17 cellular contexts compared by ENCODE assay signal in the genomic region with DNA sequence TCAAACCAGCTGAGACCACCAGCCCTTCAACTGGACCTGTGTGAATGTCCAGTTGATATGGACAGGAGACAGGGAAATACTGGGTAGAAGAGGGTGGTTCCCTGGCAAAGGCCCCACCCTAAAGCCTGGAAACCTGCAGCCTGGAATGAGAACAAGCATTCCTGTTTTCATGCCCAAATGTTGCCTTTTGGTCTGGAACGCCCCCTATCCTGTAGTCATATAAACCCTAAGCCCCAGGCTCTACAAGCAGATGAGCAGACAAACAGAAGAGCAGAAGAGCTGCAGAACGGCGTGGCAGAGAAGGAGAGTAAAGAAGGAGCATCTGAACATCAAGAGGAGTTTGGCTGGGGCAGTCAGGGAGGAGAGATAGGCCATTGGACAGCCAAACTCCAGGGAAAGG. TPM values are rescaled to one million over a fixed set of nuclear protein-coding genes. Genes with fewer than 3 reads are reported as not detected.
DNase-seq lines count a peak whose midpoint lies in the region; ATAC-seq and TF ChIP-seq lines count a peak whose summit lies in the region.
"Had no signal": no experiment of that assay in that cellular context is flagged by ENCODE, and none has a peak within 500 bp of the region (broad histone marks: within the 10 kb centered on the region; RNA-seq: fewer than 3 reads in every experiment).

No MANE protein-coding gene starts in this region.

- H3K4me3 ChIP-seq in Karpas-422 (ENCODE audit: low read length) (peak overlapping the region; percentile 35; the same call in 1 of the 2 replicates), sigmoid colon (no peak overlapping the region)

- H3K9me3 Mint-ChIP-seq in activated CD4-positive, alpha-beta memory T cell treated with anti-CD3 and anti-CD28 coated beads, Interleukin-2, amount 10 ng/mL, durations not matched to agents 7 days and 5 days = no peaks in the 10 kb centered on the region
- H3K9me3 Mint-ChIP-seq in activated CD4-positive, alpha-beta memory T cell treated with anti-CD3 and anti-CD28 coated beads for 36 hours = no peaks in the 10 kb centered on the region
- no peaks in the 10 kb centered on the region for H3K9me3 Mint-ChIP-seq in activated T-helper 2 cell treated with anti-CD3 and anti-CD28 coated beads, Interferon-gamma antibody, Interleukin-2, Interleukin-4, amounts not matched to agents 10 μg/mL and 5 μg/mL and 100 μg/mL, durations not matched to agents 14 hours and 24 hours and 36 hours
- H3K9me3 Mint-ChIP-seq: activated naive CD4-positive, alpha-beta T cell treated with anti-CD3 and anti-CD28 coated beads for 36 hours had no signal

- no peak for DNase-seq in activated CD4-positive, alpha-beta memory T cell treated with anti-CD3 and anti-CD28 coated beads, Interleukin-2, amount 10 ng/mL, durations not matched to agents 7 days and 5 days
- no peak for DNase-seq in activated CD4-positive, alpha-beta memory T cell treated with anti-CD3 and anti-CD28 coated beads for 36 hours
- DNase-seq in Karpas-422 (peak; percentile 71), sigmoid colon (no peak), substantia nigra (lab: John Stamatoyannopoulos, UW) (no peak)
- no peak for DNase-seq in activated T-helper 2 cell treated with anti-CD3 and anti-CD28 coated beads, Interferon-gamma antibody, Interleukin-2, Interleukin-4, amounts not matched to agents 10 μg/mL and 5 μg/mL and 100 μg/mL, durations not matched to agents 14 hours and 24 hours and 36 hours (ENCODE audit: low spot score)
- DNase-seq in activated CD8-positive, alpha-beta memory T cell treated with anti-CD3 and anti-CD28 coated beads for 24 hours = no peak
- DNase-seq: activated CD4-positive, alpha-beta T cell treated with anti-CD3 and anti-CD28 coated beads for 48 hours; activated naive CD4-positive, alpha-beta T cell treated with anti-CD3 and anti-CD28 coated beads for 36 hours; cerebellar nuclear complex; effector CD8-positive, alpha-beta T cell; left ventricle myocardium superior; NCI-H1930; NCI-H345; stimulated activated CD4-positive, alpha-beta T cell treated with anti-CD3 and anti-CD28 coated beads, Interleukin-2, amount 100 ng/mL, for 48 hours had no signal

- WGBS in sigmoid colon, 2 donors = 87 to 92% methylated on average over 3 of the region's 3 CpGs

- peaks cover 5% of the 10 kb centered on the region for H3K36me3 Mint-ChIP-seq in activated CD4-positive, alpha-beta memory T cell treated with anti-CD3 and anti-CD28 coated beads, Interleukin-2, amount 10 ng/mL, durations not matched to agents 7 days and 5 days (ENCODE audit: low read depth)
- H3K36me3 Mint-ChIP-seq in activated CD4-positive, alpha-beta memory T cell treated with anti-CD3 and anti-CD28 coated beads for 36 hours = no peaks in the 10 kb centered on the region
- H3K36me3 Mint-ChIP-seq in activated T-helper 2 cell treated with anti-CD3 and anti-CD28 coated beads, Interferon-gamma antibody, Interleukin-2, Interleukin-4, amounts not matched to agents 10 μg/mL and 5 μg/mL and 100 μg/mL, durations not matched to agents 14 hours and 24 hours and 36 hours (ENCODE audit: low read depth) = peaks cover 9% of the 10 kb centered on the region

- H3K9me2 ChIP-seq in Karpas-422 (replicated peaks; ENCODE audit: insufficient read depth, low read length) = no peaks in the 10 kb centered on the region

- no peak for ATAC-seq in GM21529 (IDR thresholded peaks at IDR 0.05; ENCODE audit: unreplicated experiment)
- ATAC-seq: left ventricle myocardium superior had no signal

- CTCF ChIA-PET in activated CD4-positive, alpha-beta memory T cell treated with anti-CD3 and anti-CD28 coated beads, Interleukin-2, amount 10 ng/mL, durations not matched to agents 7 days and 5 days (lab: Charles Lee) = interaction anchor here (1.2 kb wide), 1 partner anchor 21 kb away, joined by 5 read pairs; no protein-coding TSS in a partner anchor
- CTCF ChIA-PET in activated CD4-positive, alpha-beta memory T cell treated with anti-CD3 and anti-CD28 coated beads for 36 hours (lab: Charles Lee) = interaction anchor here (1.8 kb wide), 1 partner anchor 80 kb away, joined by 4 read pairs; no protein-coding TSS in a partner anchor

- H3K27me3 ChIP-seq in Karpas-422 (ENCODE audit: low read length) (no peaks in the 10 kb centered on the region), sigmoid colon (no peaks in the 10 kb centered on the region)

- H3K27ac Mint-ChIP-seq in activated CD4-positive, alpha-beta memory T cell treated with anti-CD3 and anti-CD28 coated beads, Interleukin-2, amount 10 ng/mL, durations not matched to agents 7 days and 5 days = peak overlapping the region; percentile 10
- H3K27ac Mint-ChIP-seq in activated CD4-positive, alpha-beta memory T cell treated with anti-CD3 and anti-CD28 coated beads for 36 hours = no peak overlapping the region
- H3K27ac Mint-ChIP-seq in activated T-helper 2 cell treated with anti-CD3 and anti-CD28 coated beads, Interferon-gamma antibody, Interleukin-2, Interleukin-4, amounts not matched to agents 10 μg/mL and 5 μg/mL and 100 μg/mL, durations not matched to agents 14 hours and 24 hours and 36 hours = peak overlapping the region; percentile 98
- H3K27ac Mint-ChIP-seq: activated naive CD4-positive, alpha-beta T cell treated with anti-CD3 and anti-CD28 coated beads for 36 hours had no signal

- no peak overlapping the region for H3K4me3 Mint-ChIP-seq in activated CD4-positive, alpha-beta memory T cell treated with anti-CD3 and anti-CD28 coated beads, Interleukin-2, amount 10 ng/mL, durations not matched to agents 7 days and 5 days
- H3K4me3 Mint-ChIP-seq in activated CD4-positive, alpha-beta memory T cell treated with anti-CD3 and anti-CD28 coated beads for 36 hours = no peak overlapping the region
- H3K4me3 Mint-ChIP-seq in activated T-helper 2 cell treated with anti-CD3 and anti-CD28 coated beads, Interferon-gamma antibody, Interleukin-2, Interleukin-4, amounts not matched to agents 10 μg/mL and 5 μg/mL and 100 μg/mL, durations not matched to agents 14 hours and 24 hours and 36 hours (ENCODE audit: low read depth) = no peak overlapping the region
- H3K4me3 Mint-ChIP-seq: activated naive CD4-positive, alpha-beta T cell treated with anti-CD3 and anti-CD28 coated beads for 36 hours had no signal

- H4K20me1 ChIP-seq in Karpas-422 (ENCODE audit: insufficient read depth, low read depth, low read length) = no peaks in the 10 kb centered on the region

- H3K9me3 ChIP-seq in Karpas-422 (ENCODE audit: low read length) (no peaks in the 10 kb centered on the region), sigmoid colon (no peaks in the 10 kb centered on the region)

- TF ChIP-seq POLR2A in sigmoid colon (IDR thresholded peaks at IDR 0.05) = no peak

- H3K27ac ChIP-seq in Karpas-422 (ENCODE audit: low read length) (peak overlapping the region; percentile 99), sigmoid colon (peak overlapping the region in 3 of 4 donors; percentile 7 to 75 (median 18)), substantia nigra (ENCODE audit: low read depth, low read length, poor library complexity, severe bottlenecking) (no peak overlapping the region)
- H3K27ac ChIP-seq: parathyroid adenoma had no signal

- no peaks in the 10 kb centered on the region for H3K79me2 ChIP-seq in Karpas-422 (ENCODE audit: low read length)
- H3K79me2 ChIP-seq: parathyroid adenoma had no signal

- no peak for TF ChIP-seq EP300 in sigmoid colon (IDR thresholded peaks at IDR 0.05)

- no peak overlapping the region for H2AFZ ChIP-seq in Karpas-422 (ENCODE audit: low read length)
- H2AFZ ChIP-seq: parathyroid adenoma had no signal

- peaks cover 45% of the 10 kb centered on the region for H3K4me1 Mint-ChIP-seq in activated CD4-positive, alpha-beta memory T cell treated with anti-CD3 and anti-CD28 coated beads, Interleukin-2, amount 10 ng/mL, durations not matched to agents 7 days and 5 days
- H3K4me1 Mint-ChIP-seq in activated CD4-positive, alpha-beta memory T cell treated with anti-CD3 and anti-CD28 coated beads for 36 hours (ENCODE audit: low read depth) = peaks cover 30% of the 10 kb centered on the region
- peaks cover 71% of the 10 kb centered on the region for H3K4me1 Mint-ChIP-seq in activated T-helper 2 cell treated with anti-CD3 and anti-CD28 coated beads, Interferon-gamma antibody, Interleukin-2, Interleukin-4, amounts not matched to agents 10 μg/mL and 5 μg/mL and 100 μg/mL, durations not matched to agents 14 hours and 24 hours and 36 hours (ENCODE audit: low read depth)

- intact Hi-C loops in activated CD4-positive, alpha-beta memory T cell treated with anti-CD3 and anti-CD28 coated beads for 36 hours (cut with micrococcal nuclease) = no loop called here
- intact Hi-C loops in activated T-helper 2 cell treated with anti-CD3 and anti-CD28 coated beads, Interferon-gamma antibody, Interleukin-2, Interleukin-4, amounts not matched to agents 10 μg/mL and 5 μg/mL and 100 μg/mL, durations not matched to agents 14 hours and 24 hours and 36 hours (cut with micrococcal nuclease) = loop anchor here (10.0 kb wide), 1 partner anchor 211 kb away; the partner anchor contains the start of gene NAMPT
- intact Hi-C loops in sigmoid colon (cut with DNase I) = no loop called here

- no peak for TF ChIP-seq CTCF in sigmoid colon (IDR thresholded peaks at IDR 0.05)

- H3K4me1 ChIP-seq in Karpas-422 (ENCODE audit: low read length) = peaks cover 99% of the 10 kb centered on the region
- peaks cover 0 to 73% (median 59%) of the 10 kb centered on the region in 4 donors for H3K4me1 ChIP-seq in sigmoid colon

- peak overlapping the region; percentile 72 for H3K9ac ChIP-seq in Karpas-422 (ENCODE audit: low read length)
- H3K9ac ChIP-seq: parathyroid adenoma had no signal

- POLR2A ChIA-PET in activated CD4-positive, alpha-beta memory T cell treated with anti-CD3 and anti-CD28 coated beads, Interleukin-2, amount 10 ng/mL, durations not matched to agents 7 days and 5 days (lab: Charles Lee) = interaction anchor here (5.5 kb wide), 1 partner anchor 38 kb away, joined by 93 read pairs; the partner anchor contains the start of gene SYPL1
- POLR2A ChIA-PET in activated CD4-positive, alpha-beta memory T cell treated with anti-CD3 and anti-CD28 coated beads for 36 hours (lab: Charles Lee) = no interaction called here

- H3K27me3 Mint-ChIP-seq in activated CD4-positive, alpha-beta memory T cell treated with anti-CD3 and anti-CD28 coated beads, Interleukin-2, amount 10 ng/mL, durations not matched to agents 7 days and 5 days = peaks cover 1% of the 10 kb centered on the region
- no peaks in the 10 kb centered on the region for H3K27me3 Mint-ChIP-seq in activated CD4-positive, alpha-beta memory T cell treated with anti-CD3 and anti-CD28 coated beads for 36 hours
- no peaks in the 10 kb centered on the region for H3K27me3 Mint-ChIP-seq in activated T-helper 2 cell treated with anti-CD3 and anti-CD28 coated beads, Interferon-gamma antibody, Interleukin-2, Interleukin-4, amounts not matched to agents 10 μg/mL and 5 μg/mL and 100 μg/mL, durations not matched to agents 14 hours and 24 hours and 36 hours (ENCODE audit: low read depth)

- peak overlapping the region; percentile 70 for H3K4me2 ChIP-seq in Karpas-422 (ENCODE audit: low read depth, low read length, poor library complexity, severe bottlenecking)

- H3K36me3 ChIP-seq in Karpas-422 (ENCODE audit: insufficient read depth, low read length) (no peaks in the 10 kb centered on the region), sigmoid colon (no peaks in the 10 kb centered on the region)

RNA-seq across cellular contexts. Expression of gene SYPL1, which starts 38.4 kb away (rescaled TPM):
- 10 to 100 TPM; 37.5 to 38.8 TPM for total RNA-seq in activated CD4-positive, alpha-beta memory T cell treated with anti-CD3 and anti-CD28 coated beads, Interleukin-2, amount 10 ng/mL, durations not matched to agents 7 days and 5 days
- 10 to 100 TPM; 27.4 to 29.1 TPM for total RNA-seq in activated CD4-positive, alpha-beta memory T cell treated with anti-CD3 and anti-CD28 coated beads for 36 hours
- total RNA-seq in Karpas-422 (2014; rRNA removed; shearing (Covaris generic); ENCODE audit: low replicate concordance) = 88.9 and 251 TPM in 2 replicates
- 38.2 and 40.9 TPM in 2 replicates for total RNA-seq in activated T-helper 2 cell treated with anti-CD3 and anti-CD28 coated beads, Interferon-gamma antibody, Interleukin-2, Interleukin-4, amounts not matched to agents 10 μg/mL and 5 μg/mL and 100 μg/mL, durations not matched to agents 14 hours and 24 hours and 36 hours
- total RNA-seq in sigmoid colon = 100 to 1,000 TPM in 3 of 4 donors, 10 to 100 TPM in 1; 99.5 to 184 (median 144) TPM
- 10 to 100 TPM; 21.0 to 84.0 (median 24.3) TPM for polyA plus RNA-seq in sigmoid colon
